Comparison of ENCODE assay signal across 8 cellular contexts in genomic region chr1:116595946-116596741, GRCh38. TPM values are rescaled to one million over a fixed set of nuclear protein-coding genes. Genes with fewer than 3 reads are reported as not detected.
DNase-seq lines count a peak whose midpoint lies in the region; ATAC-seq and TF ChIP-seq lines count a peak whose summit lies in the region.
"Not testable (repeated sequence)": the region's sequence is repeated elsewhere in the genome, so short reads cannot be mapped to it uniquely, and the experiment has no call there.

No MANE protein-coding gene starts in this region.

- H3K4me1 Mint-ChIP-seq in endodermal cell, result peaks cover 32% of the 10 kb centered on the region

- H3K36me3 Mint-ChIP-seq in endodermal cell (ENCODE audit: low read depth), result not testable (repeated sequence)

- not testable (repeated sequence) for H3K36me3 ChIP-seq in endodermal cell (ENCODE audit: control insufficient read depth, insufficient read depth, low read length); lower lobe of right lung

- not testable (repeated sequence) for H3K27me3 Mint-ChIP-seq in endodermal cell (ENCODE audit: insufficient read depth)

- intact Hi-C loops in lower lobe of right lung (cut with DNase I), result not testable (repeated sequence)

- ATAC-seq in GM18907 (IDR thresholded peaks at IDR 0.05; ENCODE audit: unreplicated experiment), result peak; percentile 47
- ATAC-seq in HG03520 (IDR thresholded peaks at IDR 0.05; ENCODE audit: unreplicated experiment), result peak; percentile 38
- peak; percentile 67 to 73 for ATAC-seq in lower lobe of right lung

- not testable (repeated sequence) for H3K4me1 ChIP-seq in endodermal cell (ENCODE audit: control insufficient read depth, insufficient read depth, low read length); lower lobe of right lung

- H3K9me3 Mint-ChIP-seq in endodermal cell, result not testable (repeated sequence)

- H3K4me3 Mint-ChIP-seq in endodermal cell, result peak overlapping the region; percentile 17

- not testable (repeated sequence) for H3K27ac ChIP-seq in endodermal cell (ENCODE audit: low read depth, low read length); lower lobe of right lung

- DNase-seq in AG10803 (ENCODE audit: low read depth) (peak; percentile 34), RPMI8226 (peak; percentile 18), activated T-cell treated with anti-CD3 and anti-CD28 coated beads for 4 hours (peak; percentile 24), endodermal cell (peak; percentile 70)
- DNase-seq in lower lobe of right lung, result not testable (repeated sequence)
- peak; percentile 36 to 52 for DNase-seq in stimulated activated CD4-positive, alpha-beta T cell treated with anti-CD3 and anti-CD28 coated beads, Interleukin-2, amount 100 ng/mL, for 48 hours

- not testable (repeated sequence) for H3K27ac Mint-ChIP-seq in endodermal cell

- not testable (repeated sequence) for H3K4me3 ChIP-seq in AG10803 (ENCODE audit: low read length); lower lobe of right lung
- peak overlapping the region; percentile 20 for H3K4me3 ChIP-seq in endodermal cell (ENCODE audit: low read length)

- H3K9me3 ChIP-seq in endodermal cell (ENCODE audit: control insufficient read depth, low read length); lower lobe of right lung: not testable (repeated sequence)

- not testable (repeated sequence) for H3K9ac ChIP-seq in endodermal cell (ENCODE audit: extremely low read depth, low read length, poor library complexity, severe bottlenecking)

- H3K27me3 ChIP-seq in endodermal cell (ENCODE audit: control insufficient read depth, insufficient read depth, low read length, poor library complexity, severe bottlenecking); lower lobe of right lung (ENCODE audit: low read depth): not testable (repeated sequence)

- peak; percentile 60 for TF ChIP-seq CTCF in AG10803 (conservative IDR thresholded peaks at IDR 0.05; ENCODE audit: low read length)
- TF ChIP-seq CTCF in endodermal cell (conservative IDR thresholded peaks at IDR 0.05), result peak; percentile 76
- peak; percentile 54 for TF ChIP-seq CTCF in lower lobe of right lung (IDR thresholded peaks at IDR 0.05)

- 34 to 37% methylated on average over 3 to 8 of the region's 8 CpGs for WGBS in endodermal cell (ENCODE audit: insufficient coverage in 1 of 2, insufficient read length in 1 of 2), 2 experiments

RNA-seq across cellular contexts. Expression of gene CD58, which starts 25.3 kb away (rescaled TPM):
- 1 to 10 TPM; 4.6 to 5.9 TPM for total RNA-seq in endodermal cell
- polyA plus RNA-seq in endodermal cell (2013, experiment 1 of 2), result 13.5 TPM
- polyA plus RNA-seq in endodermal cell (2013, experiment 2 of 2), result 15.1 TPM
- 39.5 TPM for total RNA-seq in lower lobe of right lung
